Comparison of ENCODE assay signal across 8 cellular contexts in the genomic region with DNA sequence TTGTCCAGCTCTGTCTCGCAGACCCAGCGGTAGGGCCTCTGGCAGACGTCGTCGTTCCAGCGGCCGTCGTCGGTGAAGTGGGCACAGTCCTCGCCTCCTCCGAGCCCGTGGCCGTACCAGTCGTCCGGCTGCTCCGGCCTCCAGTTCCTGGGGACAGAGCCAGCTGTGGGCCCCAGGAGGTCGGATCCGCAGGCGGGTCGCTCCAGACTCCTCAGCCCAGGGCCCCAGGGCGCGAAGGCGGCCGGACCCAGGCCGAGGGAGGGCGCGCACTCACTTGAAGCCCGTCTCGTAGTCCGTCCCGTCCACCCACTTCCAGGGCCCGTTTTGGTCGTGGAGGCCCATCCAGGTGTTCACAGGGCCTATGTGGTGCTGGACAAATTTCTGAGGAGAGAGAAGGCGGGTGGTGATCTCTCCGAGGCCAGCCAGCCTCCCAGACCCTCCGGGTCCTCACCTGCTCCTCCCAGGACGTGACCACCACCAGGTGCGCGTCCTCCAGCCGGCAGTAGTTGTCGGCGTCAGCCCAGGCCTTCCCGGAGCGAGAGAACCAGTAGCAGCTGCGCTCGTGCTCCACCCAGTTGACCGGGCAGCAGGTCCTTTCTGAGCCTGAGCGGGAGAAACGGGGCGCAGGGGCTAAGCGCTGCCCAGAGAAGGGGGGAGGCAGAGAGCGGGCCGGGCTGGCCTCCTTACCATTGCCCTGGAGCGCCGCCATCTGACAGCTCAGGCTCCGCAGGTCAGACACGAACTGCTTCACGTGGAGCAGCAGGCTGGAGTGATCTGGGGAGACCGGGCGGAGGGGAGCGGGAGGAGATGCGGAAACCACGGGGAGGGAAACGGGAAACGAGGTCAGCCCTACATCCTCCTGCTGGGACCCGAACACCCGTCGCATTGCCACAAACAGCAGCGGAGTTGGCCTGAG. TPM values are rescaled to one million over a fixed set of nuclear protein-coding genes. Genes with fewer than 3 reads are reported as not detected.
DNase-seq lines count a peak whose midpoint lies in the region; ATAC-seq, FAIRE-seq and TF ChIP-seq lines count a peak whose summit lies in the region.

No MANE protein-coding gene starts in this region.

- H3K36me3 ChIP-seq in K562 (ENCODE audit: control insufficient read depth, insufficient read depth, low read length) = no peaks in the 10 kb centered on the region

- TF ChIP-seq EP300 in K562 (IDR thresholded peaks at IDR 0.05; ENCODE audit: low read length) = no peak

- BruUV-seq in K562 (replicated peaks; lab: Mats Ljungman, UMichigan) = no TSS peak

- no peak overlapping the region for H3K27ac Mint-ChIP-seq in CD4-positive, alpha-beta T cell

- no peak overlapping the region for H3K4me3 ChIP-seq in K562

- TF ChIP-seq POLR2A in K562 (conservative IDR thresholded peaks at IDR 0.05) = no peak

- no peak for FAIRE-seq in K562 (lab: Jason Lieb, UNC)

- peak in 9 of 10 experiments; percentile 7 to 46 (median 33) for DNase-seq in CD4-positive, alpha-beta T cell
- DNase-seq in RPMI7951 (ENCODE audit: low read depth) (peak; percentile 18), K562 (ENCODE audit: extremely low read depth in 1 of 4, low spot score in 3 of 4) (peak in 1 of 4 experiments; percentile 12), left colon (peak; percentile 62 to 69), NOMO-1 (lab: John Stamatoyannopoulos, UW; ENCODE audit: unreplicated experiment in 2 of 2) (no peak)
- DNase-seq in stimulated activated CD4-positive, alpha-beta T cell treated with anti-CD3 and anti-CD28 coated beads, Interleukin-4, amount 100 ng/mL, for 1 hour = peak; percentile 52

- intact Hi-C loops in CD4-positive, alpha-beta T cell (cut with DNase I, micrococcal nuclease) = no loop called here
- intact Hi-C loops in K562 (cut with micrococcal nuclease) (no loop called here), left colon (cut with DNase I, micrococcal nuclease) (no loop called here)

- peaks cover 3 to 26% of the 10 kb centered on the region in 2 experiments; a peak in 3 of 5 replicates for H3K4me1 ChIP-seq in K562 (replicated peaks in 1 of 2; ENCODE audit: control insufficient read depth in 2 of 2, insufficient read depth in 2 of 2, low read length in 2 of 2)

- H3K9me1 ChIP-seq in K562 (ENCODE audit: control insufficient read depth, insufficient read depth, low read length) = no peaks in the 10 kb centered on the region

- no peaks in the 10 kb centered on the region for H3K79me2 ChIP-seq in K562 (ENCODE audit: control insufficient read depth, insufficient read depth, low read length)

- peak; percentile 69 for ATAC-seq in CD4-positive, alpha-beta T cell (ENCODE audit: poor library complexity)
- peak; percentile 38; the same call in 1 of the 3 replicates for ATAC-seq in K562
- ATAC-seq in left colon = peak; percentile 69
- no peak for ATAC-seq in HG03097 (IDR thresholded peaks at IDR 0.05; ENCODE audit: low FRiP score, unreplicated experiment)
- no peak for ATAC-seq in GM18511 (IDR thresholded peaks at IDR 0.05; ENCODE audit: unreplicated experiment)

- no peak overlapping the region for H2AFZ ChIP-seq in K562 (ENCODE audit: low read depth, low read length)

- H3K9ac ChIP-seq in K562 (ENCODE audit: insufficient read depth in 1 of 2, low read depth in 2 of 2, low read length in 2 of 2) = no peak overlapping the region

- in situ Hi-C loops in K562 (cut with MboI) = no loop called here

- H3K4me3 Mint-ChIP-seq in CD4-positive, alpha-beta T cell = no peak overlapping the region

- TF ChIP-seq CTCF in CD4-positive, alpha-beta T cell (IDR thresholded peaks at IDR 0.05) = no peak
- TF ChIP-seq CTCF in K562 (IDR thresholded peaks at IDR 0.05 in 2 of 3, conservative IDR thresholded peaks at IDR 0.05 in 1 of 3; ENCODE audit: insufficient read depth in 2 of 3, low read depth in 1 of 3, low read length in 3 of 3) = peak in 1 of 3 experiments; percentile 29; a peak in 1 of 6 replicates

- peaks cover 14% of the 10 kb centered on the region for H3K4me1 Mint-ChIP-seq in CD4-positive, alpha-beta T cell (ENCODE audit: low read depth)

- TF ChIP-seq RAD21 in K562 (CRISPR knock-in tag; conservative IDR thresholded peaks at IDR 0.05 in 1 of 2, IDR thresholded peaks at IDR 0.05 in 1 of 2) = no peak

- CTCF ChIA-PET in CD4-positive, alpha-beta T cell (lab: Charles Lee) = no interaction called here
- CTCF ChIA-PET in K562 (lab: Yijun Ruan, JAX; ENCODE audit: low intra/inter-chr PET ratio) = interaction anchor here (0.6 kb wide), 1 partner anchor 576 kb away, joined by 3 read pairs; no protein-coding TSS in a partner anchor

- WGBS in K562 (ENCODE audit: insufficient coverage, low coverage, missing lambda C conversion rate) = 55% methylated on average over 23 of the region's 69 CpGs

- H3K27me3 Mint-ChIP-seq in CD4-positive, alpha-beta T cell = no peaks in the 10 kb centered on the region

- H3K36me3 Mint-ChIP-seq in CD4-positive, alpha-beta T cell (ENCODE audit: low read depth) = no peaks in the 10 kb centered on the region

- no peak overlapping the region for H3K27ac ChIP-seq in CD4-positive, alpha-beta T cell (ENCODE audit: low read depth, low read length)
- no peak overlapping the region for H3K27ac ChIP-seq in K562 (ENCODE audit: extremely low read depth, low read depth, low read length)

- peaks cover 5% of the 10 kb centered on the region for H3K9me3 Mint-ChIP-seq in CD4-positive, alpha-beta T cell

- H3K27me3 ChIP-seq in CD4-positive, alpha-beta T cell (ENCODE audit: control insufficient read depth, insufficient read depth, low read length) = peaks cover 8% of the 10 kb centered on the region
- peaks cover 0 to 14% of the 10 kb centered on the region in 2 experiments; a peak in 2 of 5 replicates for H3K27me3 ChIP-seq in K562 (ENCODE audit: control insufficient read depth in 2 of 2, insufficient read depth in 2 of 2, low read length in 2 of 2)

- H4K20me1 ChIP-seq in K562 (replicated peaks; ENCODE audit: control insufficient read depth, insufficient read depth, low read length) = no peaks in the 10 kb centered on the region

- POLR2A ChIA-PET in CD4-positive, alpha-beta T cell (lab: Charles Lee) = no interaction called here
- POLR2A ChIA-PET in K562 (lab: Yijun Ruan, JAX) = interaction anchor here (0.6 kb wide), 1 partner anchor 82 kb away, joined by 4 read pairs; no protein-coding TSS in a partner anchor

- H3K9me3 ChIP-seq in CD4-positive, alpha-beta T cell (ENCODE audit: control insufficient read depth, low read length) = peaks cover 4% of the 10 kb centered on the region
- 0 out of 2 replicates have a peak, but pooled peaks cover 3% of the 10 kb centered on the region for H3K9me3 ChIP-seq in K562 (replicated peaks; ENCODE audit: control insufficient read depth, insufficient read depth, low read depth, low read length)

- H3K4me2 ChIP-seq in K562 (ENCODE audit: insufficient read depth, low read length) = no peak overlapping the region

RNA-seq across cellular contexts. Expression of a gene that starts 5.2 kb away (rescaled TPM):
- total RNA-seq in CD4-positive, alpha-beta T cell = under 1 TPM; 0.64 to 0.85 TPM
- total RNA-seq in RPMI7951 (2014; rRNA removed; shearing (Covaris generic)) = not detected in 2 replicates
- 1.4 and 3.8 TPM in 2 replicates for total RNA-seq in K562 (2011; cell fraction: chromatin; rRNA removed; ENCODE audit: low replicate concordance)
- 2.1 and 3.0 TPM in 2 replicates for total RNA-seq in K562 (2011; cell fraction: nucleolus; rRNA removed)
- total RNA-seq in K562 (2011; cell fraction: nucleoplasm; rRNA removed) = 1.3 and 1.6 TPM in 2 replicates
- total RNA-seq in K562 (2014; rRNA removed) (0.45 and 1.00 TPM in 2 replicates), K562 (2014; rRNA removed; fragmentation: Illumina TruSeq; extraction: Trizol) (0.11 TPM in 1 of 2 replicates, not detected in the other), K562 (2015; rRNA removed; fragmentation: Illumina TruSeq; extraction: Trizol) (0.14 and 0.41 TPM in 2 replicates), K562 (2021) (0.58 and 0.78 TPM in 2 replicates), left colon (under 1 TPM; 0.37 to 0.42 TPM)
- polyA plus RNA-seq in K562 (2011; rRNA removed) (1.0 and 2.5 TPM in 2 replicates), K562 (2014; fragmentation: Illumina TruSeq; extraction: Trizol) (0.15 and 0.40 TPM in 2 replicates), K562 (2014; fragmentation: Nextera tagmentation; extraction: Ambion mirVana) (not detected), K562 (2014; rRNA removed) (0.64 and 2.3 TPM in 2 replicates)
- polyA plus RNA-seq in K562 (2011; cell fraction: cytosol; rRNA removed) = 2.6 and 3.2 TPM in 2 replicates
- polyA plus RNA-seq in K562 (2011; cell fraction: nucleus; rRNA removed) = 7.7 and 11.1 TPM in 2 replicates
- 0.68 and 1.1 TPM in 2 replicates for polyA plus RNA-seq in K562 (2012)
- polyA minus RNA-seq in K562 (2011; rRNA and poly(A)+ RNA removed) = 0.24 and 0.56 TPM in 2 replicates
- polyA minus RNA-seq in K562 (2011; cell fraction: cytosol; rRNA and poly(A)+ RNA removed) = 1.3 TPM in 1 of 2 replicates, not detected in the other
- 1.2 and 2.7 TPM in 2 replicates for polyA minus RNA-seq in K562 (2011; cell fraction: nucleus; rRNA and poly(A)+ RNA removed)

RNA-seq across cellular contexts. Expression of a gene that starts 45.7 kb away (rescaled TPM):
- 10 to 100 TPM; 10.2 to 11.0 TPM for total RNA-seq in CD4-positive, alpha-beta T cell
- total RNA-seq in RPMI7951 (2014; rRNA removed; shearing (Covaris generic)) = 6.5 and 6.6 TPM in 2 replicates
- total RNA-seq in K562 (2011; cell fraction: chromatin; rRNA removed; ENCODE audit: low replicate concordance) = 43.5 and 75.5 TPM in 2 replicates
- total RNA-seq in K562 (2011; cell fraction: nucleolus; rRNA removed) = 21.5 and 23.8 TPM in 2 replicates
- 31.9 and 46.3 TPM in 2 replicates for total RNA-seq in K562 (2011; cell fraction: nucleoplasm; rRNA removed)
- total RNA-seq in K562 (2014; rRNA removed) (4.1 and 4.9 TPM in 2 replicates), K562 (2014; rRNA removed; fragmentation: Illumina TruSeq; extraction: Trizol) (2.2 and 3.1 TPM in 2 replicates), K562 (2015; rRNA removed; fragmentation: Illumina TruSeq; extraction: Trizol) (4.0 and 4.1 TPM in 2 replicates), K562 (2021) (8.8 and 12.0 TPM in 2 replicates), left colon (1 to 10 TPM; 4.0 to 7.3 TPM)
- polyA plus RNA-seq in K562 (2011; rRNA removed) (4.6 and 9.8 TPM in 2 replicates), K562 (2014; fragmentation: Illumina TruSeq; extraction: Trizol) (6.3 and 7.8 TPM in 2 replicates), K562 (2014; fragmentation: Nextera tagmentation; extraction: Ambion mirVana) (under 1 TPM; 0.03 to 0.07 TPM), K562 (2014; rRNA removed) (6.6 and 8.5 TPM in 2 replicates)
- polyA plus RNA-seq in K562 (2011; cell fraction: cytosol; rRNA removed) = 4.1 and 4.3 TPM in 2 replicates
- polyA plus RNA-seq in K562 (2011; cell fraction: nucleus; rRNA removed) = 29.5 and 39.7 TPM in 2 replicates
- polyA plus RNA-seq in K562 (2012) = 11.6 and 11.9 TPM in 2 replicates
- polyA minus RNA-seq in K562 (2011; rRNA and poly(A)+ RNA removed) = 4.0 and 5.2 TPM in 2 replicates
- 4.9 and 5.7 TPM in 2 replicates for polyA minus RNA-seq in K562 (2011; cell fraction: cytosol; rRNA and poly(A)+ RNA removed)
- 7.0 and 8.4 TPM in 2 replicates for polyA minus RNA-seq in K562 (2011; cell fraction: nucleus; rRNA and poly(A)+ RNA removed)

RNA-seq across cellular contexts. Expression of a gene that starts 45.8 kb away (rescaled TPM):
- total RNA-seq in CD4-positive, alpha-beta T cell = 100 to 1,000 TPM; 237 to 257 TPM
- total RNA-seq in RPMI7951 (2014; rRNA removed; shearing (Covaris generic)) = 287 and 295 TPM in 2 replicates
- 1,164 and 2,824 TPM in 2 replicates for total RNA-seq in K562 (2011; cell fraction: chromatin; rRNA removed; ENCODE audit: low replicate concordance)
- total RNA-seq in K562 (2011; cell fraction: nucleolus; rRNA removed) = 1,687 and 1,801 TPM in 2 replicates
- 1,262 and 1,361 TPM in 2 replicates for total RNA-seq in K562 (2011; cell fraction: nucleoplasm; rRNA removed)
- 214 and 235 TPM in 2 replicates for total RNA-seq in K562 (2014; rRNA removed)
- 87.0 and 117 TPM in 2 replicates for total RNA-seq in K562 (2014; rRNA removed; fragmentation: Illumina TruSeq; extraction: Trizol)
- total RNA-seq in K562 (2015; rRNA removed; fragmentation: Illumina TruSeq; extraction: Trizol) = 180 and 194 TPM in 2 replicates
- 283 and 313 TPM in 2 replicates for total RNA-seq in K562 (2021)
- polyA plus RNA-seq in K562 (2011; rRNA removed) = 261 and 459 TPM in 2 replicates
- polyA plus RNA-seq in K562 (2011; cell fraction: cytosol; rRNA removed) = 206 and 297 TPM in 2 replicates
- polyA plus RNA-seq in K562 (2011; cell fraction: nucleus; rRNA removed) = 4,218 and 4,978 TPM in 2 replicates
- polyA plus RNA-seq in K562 (2012) = 380 and 644 TPM in 2 replicates
- polyA plus RNA-seq in K562 (2014; fragmentation: Illumina TruSeq; extraction: Trizol) = 241 and 269 TPM in 2 replicates
- 10 to 100 TPM; 25.5 to 46.2 TPM for polyA plus RNA-seq in K562 (2014; fragmentation: Nextera tagmentation; extraction: Ambion mirVana)
- 376 and 449 TPM in 2 replicates for polyA plus RNA-seq in K562 (2014; rRNA removed)
- 93.6 and 95.1 TPM in 2 replicates for polyA minus RNA-seq in K562 (2011; rRNA and poly(A)+ RNA removed)
- polyA minus RNA-seq in K562 (2011; cell fraction: cytosol; rRNA and poly(A)+ RNA removed) = 82.1 and 82.9 TPM in 2 replicates
- 363 and 519 TPM in 2 replicates for polyA minus RNA-seq in K562 (2011; cell fraction: nucleus; rRNA and poly(A)+ RNA removed)
- total RNA-seq in left colon = 1,000 to 10,000 TPM in 1 of 2 donors, 100 to 1,000 TPM in 1; 784 to 1,134 TPM

RNA-seq across cellular contexts. Expression of a gene that starts 59.3 kb away (rescaled TPM):
- under 1 TPM; 0.20 to 0.36 TPM for total RNA-seq in CD4-positive, alpha-beta T cell
- total RNA-seq in RPMI7951 (2014; rRNA removed; shearing (Covaris generic)) = not detected in 2 replicates
- total RNA-seq in K562 (2011; cell fraction: chromatin; rRNA removed; ENCODE audit: low replicate concordance) = not detected in 2 replicates
- not detected in 2 replicates for total RNA-seq in K562 (2011; cell fraction: nucleolus; rRNA removed)
- total RNA-seq in K562 (2011; cell fraction: nucleoplasm; rRNA removed) = not detected in 2 replicates
- total RNA-seq in K562 (2014; rRNA removed) (not detected in 2 replicates), K562 (2014; rRNA removed; fragmentation: Illumina TruSeq; extraction: Trizol) (not detected in 2 replicates), K562 (2015; rRNA removed; fragmentation: Illumina TruSeq; extraction: Trizol) (not detected in 2 replicates), K562 (2021) (0.29 TPM in 1 of 2 replicates, not detected in the other), left colon (under 1 TPM in 1 of 2 donors, not detected in 1; 0.25 TPM)
- polyA plus RNA-seq in K562 (2011; rRNA removed) (not detected in 2 replicates), K562 (2014; fragmentation: Illumina TruSeq; extraction: Trizol) (not detected in 2 replicates), K562 (2014; fragmentation: Nextera tagmentation; extraction: Ambion mirVana) (not detected), K562 (2014; rRNA removed) (not detected in 2 replicates)
- polyA plus RNA-seq in K562 (2011; cell fraction: cytosol; rRNA removed) = 0.04 TPM in 1 of 2 replicates, not detected in the other
- polyA plus RNA-seq in K562 (2011; cell fraction: nucleus; rRNA removed) = 0.21 TPM in 1 of 2 replicates, not detected in the other
- not detected in 2 replicates for polyA plus RNA-seq in K562 (2012)
- not detected in 2 replicates for polyA minus RNA-seq in K562 (2011; rRNA and poly(A)+ RNA removed)
- not detected in 2 replicates for polyA minus RNA-seq in K562 (2011; cell fraction: cytosol; rRNA and poly(A)+ RNA removed)
- not detected in 2 replicates for polyA minus RNA-seq in K562 (2011; cell fraction: nucleus; rRNA and poly(A)+ RNA removed)

Comparison
In these comparisons a context has a peak if more than half of its experiments do, and no peak if none do; other contexts are left out.
1. ATAC-seq: peak in CD4-positive, alpha-beta T cell (single experiment), K562 (single experiment) and left colon (single experiment); none in HG03097 (single experiment) and GM18511 (single experiment).
2. DNase-seq: peak in CD4-positive, alpha-beta T cell (9 of 10), RPMI7951 (single experiment), left colon (2 of 2) and stimulated activated CD4-positive, alpha-beta T cell treated with anti-CD3 and anti-CD28 coated beads, Interleukin-4, amount 100 ng/mL, for 1 hour (single experiment); none in NOMO-1 (0 of 2).